Comparison of ENCODE assay signal across 12 cellular contexts in genomic region chr2:235638541-235639192, GRCh38.
A peak's percentile ranks its signal among the peaks of the same experiment; 100 is the strongest.
DNase-seq lines count a peak whose midpoint lies in the region; TF ChIP-seq lines count a peak whose summit lies in the region.
"Had no signal": no experiment of that assay in that cellular context is flagged by ENCODE, and none has a peak within 500 bp of the region (broad histone marks: within the 10 kb centered on the region; RNA-seq: fewer than 3 reads in every experiment).

No MANE protein-coding gene starts in this region.

- 97% methylated on average over 6 of the region's 7 CpGs for WGBS in mammary epithelial cell (ENCODE audit: low coverage, missing lambda C conversion rate)
- 94% methylated on average over 7 of the region's 7 CpGs for WGBS in mesenchymal stem cell
- WGBS in tibial nerve, 2 donors, result 75 to 87% methylated on average over 7 of the region's 7 CpGs

- no peak overlapping the region for H3K9ac ChIP-seq in mammary epithelial cell (ENCODE audit: insufficient read depth, low read length)
- H3K9ac ChIP-seq in mesenchymal stem cell (ENCODE audit: low read length), result peak overlapping the region; percentile 87

- no peak overlapping the region for H3K4ac ChIP-seq in mesenchymal stem cell (ENCODE audit: low read depth in 1 of 2, low read length in 2 of 2)

- DNase-seq in breast epithelium (ENCODE audit: low spot score in 2 of 2), result no peak
- no peak for DNase-seq in mammary epithelial cell
- no peak for DNase-seq in mesenchymal stem cell
- no peak for DNase-seq in tibial nerve (ENCODE audit: low spot score in 2 of 2)
- no peak for DNase-seq in NCI-H146 treated with DMSO at 0.1 percent for 48 hours (lab: John Stamatoyannopoulos, UW; ENCODE audit: unreplicated experiment)
- DNase-seq in KG1 (lab: John Stamatoyannopoulos, UW), result no peak
- no peak for DNase-seq in D341Med (ENCODE audit: low spot score)
- DNase-seq: activated naive CD4-positive, alpha-beta T cell treated with anti-CD3 and anti-CD28 coated beads, Interleukin-2, amount 50 U/mL, for 16 hours; NCI-H1930; stimulated activated CD4-positive, alpha-beta T cell treated with anti-CD3 and anti-CD28 coated beads, Interleukin-12 subunit alpha, Interleukin-12 subunit beta, amount 100 ng/mL, for 4 hours had no signal

- BruUV-seq in mammary epithelial cell (replicated peaks; lab: Mats Ljungman, UMichigan), result no TSS peak

- peak overlapping the region in 1 of 2 experiments; percentile 56 for H2BK12ac ChIP-seq in mesenchymal stem cell (ENCODE audit: low read length in 2 of 2)

- H2AFZ ChIP-seq in mammary epithelial cell (ENCODE audit: low read depth, low read length) (no peak overlapping the region), mesenchymal stem cell (ENCODE audit: low read depth, low read length) (no peak overlapping the region)

- no peak for TF ChIP-seq EP300 in tibial nerve (IDR thresholded peaks at IDR 0.05)

- in situ Hi-C loops in mammary epithelial cell (cut with MboI; ENCODE audit: low sequenced_read_pairs in 2 of 2), result no loop called here

- H3K27me3 ChIP-seq in breast epithelium, result no peaks in the 10 kb centered on the region
- no peaks in the 10 kb centered on the region for H3K27me3 ChIP-seq in mammary epithelial cell (ENCODE audit: insufficient read depth, low read length)
- H3K27me3 ChIP-seq in mesenchymal stem cell (ENCODE audit: control insufficient read depth in 1 of 2, insufficient read depth in 1 of 2, low read length in 2 of 2), result no peaks in the 10 kb centered on the region
- H3K27me3 ChIP-seq in tibial nerve, result no peaks in the 10 kb centered on the region

- intact Hi-C loops in breast epithelium (cut with DNase I; ENCODE audit: low total_unique reads), result no loop called here
- intact Hi-C loops in mammary epithelial cell (cut with micrococcal nuclease), result no loop called here

- no peak overlapping the region for H3K4me2 ChIP-seq in mammary epithelial cell (ENCODE audit: insufficient read depth, low read depth, low read length)
- no peak overlapping the region for H3K4me2 ChIP-seq in mesenchymal stem cell (ENCODE audit: low read length, poor library complexity, severe bottlenecking)

- peak overlapping the region; percentile 27 for H4K8ac ChIP-seq in mesenchymal stem cell (ENCODE audit: low read length)

- H3K23ac ChIP-seq in mesenchymal stem cell (ENCODE audit: low read length in 2 of 2), result no peak overlapping the region

- H3K9me3 ChIP-seq in breast epithelium, result no peaks in the 10 kb centered on the region
- H3K9me3 ChIP-seq in mammary epithelial cell (replicated peaks; ENCODE audit: insufficient read depth, low read length), result no peaks in the 10 kb centered on the region
- H3K9me3 ChIP-seq in mesenchymal stem cell (ENCODE audit: control insufficient read depth, low read length), result no peaks in the 10 kb centered on the region
- H3K9me3 ChIP-seq in tibial nerve, result no peaks in the 10 kb centered on the region

- no peak overlapping the region for H2BK5ac ChIP-seq in mesenchymal stem cell (ENCODE audit: low read depth, low read length, poor library complexity, severe bottlenecking)

- no peaks in the 10 kb centered on the region for H3K36me3 ChIP-seq in breast epithelium
- H3K36me3 ChIP-seq in mammary epithelial cell (ENCODE audit: insufficient read depth, low read length), result no peaks in the 10 kb centered on the region
- H3K36me3 ChIP-seq in mesenchymal stem cell (ENCODE audit: control insufficient read depth in 1 of 2, insufficient read depth in 2 of 2, low read depth in 1 of 2, low read length in 2 of 2), result no peaks in the 10 kb centered on the region
- no peaks in the 10 kb centered on the region for H3K36me3 ChIP-seq in tibial nerve

- peak overlapping the region in 1 of 2 experiments; percentile 67 for H3K18ac ChIP-seq in mesenchymal stem cell (ENCODE audit: low read depth in 1 of 2, low read length in 2 of 2)

- H2BK120ac ChIP-seq in mesenchymal stem cell (ENCODE audit: low read depth, low read length), result no peak overlapping the region

- peaks cover 50% of the 10 kb centered on the region for H3K79me1 ChIP-seq in mesenchymal stem cell (replicated peaks; ENCODE audit: low read length, poor library complexity, severe bottlenecking)

- dilution Hi-C loops in mammary epithelial cell (cut with HindIII; ENCODE audit: low sequenced_read_pairs), result no loop called here

- peak overlapping the region in 1 of 2 experiments; percentile 89 for H3K14ac ChIP-seq in mesenchymal stem cell (ENCODE audit: low read length in 2 of 2)

- no peak overlapping the region for H2AK5ac ChIP-seq in mesenchymal stem cell (ENCODE audit: low read length, severe bottlenecking)

- H3K4me1 ChIP-seq in breast epithelium, result peaks cover 0 to 4% of the 10 kb centered on the region in 2 donors
- H3K4me1 ChIP-seq in mammary epithelial cell (ENCODE audit: insufficient read depth, low read length), result peaks cover 18% of the 10 kb centered on the region
- peaks cover 24% of the 10 kb centered on the region for H3K4me1 ChIP-seq in mesenchymal stem cell (ENCODE audit: control insufficient read depth, insufficient read depth, low read depth, low read length)
- peaks cover 0 to 78% (median 39%) of the 10 kb centered on the region in 4 donors for H3K4me1 ChIP-seq in tibial nerve

- H3K4me3 ChIP-seq in breast epithelium, result no peak overlapping the region
- H3K4me3 ChIP-seq in mammary epithelial cell (replicated peaks in 1 of 3; ENCODE audit: insufficient read depth in 1 of 3, low read depth in 2 of 3, low read length in 3 of 3), result no peak overlapping the region
- H3K4me3 ChIP-seq in mesenchymal stem cell (ENCODE audit: insufficient read depth in 1 of 2, low read depth in 1 of 2, low read length in 2 of 2), result peak overlapping the region in 1 of 2 experiments; percentile 17
- H3K4me3 ChIP-seq in tibial nerve, result no peak overlapping the region

- peaks cover 64% of the 10 kb centered on the region for H3K79me2 ChIP-seq in mammary epithelial cell (ENCODE audit: insufficient read depth, low read length)

- no peak for TF ChIP-seq CTCF in breast epithelium (IDR thresholded peaks at IDR 0.05)
- TF ChIP-seq CTCF in mammary epithelial cell (conservative IDR thresholded peaks at IDR 0.05 in 1 of 2, IDR thresholded peaks at IDR 0.05 in 1 of 2; ENCODE audit: extremely low read depth in 1 of 2, insufficient read depth in 1 of 2, low read depth in 1 of 2, low read length in 2 of 2), result peak in 1 of 2 donors; percentile 8
- TF ChIP-seq CTCF in tibial nerve (IDR thresholded peaks at IDR 0.05), result peak in 1 of 5 experiments; percentile 11

- H4K91ac ChIP-seq in mesenchymal stem cell (ENCODE audit: low read length), result no peak overlapping the region

- TF ChIP-seq POLR2A in breast epithelium (IDR thresholded peaks at IDR 0.05) (no peak), tibial nerve (IDR thresholded peaks at IDR 0.05) (no peak)

- CTCF ChIA-PET in mammary epithelial cell (lab: Charles Lee; ENCODE audit: low non-redundant PET), result no interaction called here

- peak overlapping the region; percentile 26 to 81 for H3K27ac ChIP-seq in breast epithelium
- no peak overlapping the region for H3K27ac ChIP-seq in mammary epithelial cell (ENCODE audit: insufficient read depth, low read depth, low read length)
- H3K27ac ChIP-seq in angular gyrus (ENCODE audit: low read depth, low read length), result peak overlapping the region; percentile 85
- H3K27ac ChIP-seq in mesenchymal stem cell (ENCODE audit: low read length, poor library complexity, severe bottlenecking), result no peak overlapping the region
- H3K27ac ChIP-seq in tibial nerve, result peak overlapping the region; percentile 74 to 94 (median 83)
- H3K27ac ChIP-seq: C4-2B had no signal

- no peaks in the 10 kb centered on the region for H4K20me1 ChIP-seq in mammary epithelial cell (ENCODE audit: insufficient read depth, low read length)

- peak overlapping the region; percentile 44 for H2BK15ac ChIP-seq in mesenchymal stem cell (ENCODE audit: low read depth, poor library complexity, severe bottlenecking)

Comparison
In these comparisons a context has a peak if more than half of its experiments do, and no peak if none do; other contexts are left out.
1. H3K27ac ChIP-seq: peak in breast epithelium (2 of 2), angular gyrus (single experiment) and tibial nerve (4 of 4); none in mammary epithelial cell (single experiment) and mesenchymal stem cell (single experiment).